ENCODE assay signal across 2 cellular contexts in genomic region chr4:83503974-83504373, GRCh38.
TF ChIP-seq lines count a peak whose summit lies in the region.

No MANE protein-coding gene starts in this region.

TF ChIP-seq in K562, 482 proteins besides CTCF, POLR2A, EP300 and RAD21:
- TF ChIP-seq ZNF282 (CRISPR knock-in tag; IDR thresholded peaks at IDR 0.05) (no peak), L3MBTL2 (IDR thresholded peaks at IDR 0.05) (no peak), XRCC5 (IDR thresholded peaks at IDR 0.05; ENCODE audit: low read depth, low read length) (no peak), YBX1 (IDR thresholded peaks at IDR 0.05) (no peak), TAF7 (tag; IDR thresholded peaks at IDR 0.05) (no peak), ZNF583 (CRISPR knock-in tag; IDR thresholded peaks at IDR 0.05) (no peak), GABPB2 (CRISPR knock-in tag; conservative IDR thresholded peaks at IDR 0.05) (no peak), TFAP4 (CRISPR knock-in tag; IDR thresholded peaks at IDR 0.05; ENCODE audit: borderline replicate concordance) (no peak)

TF ChIP-seq in WTC11, 78 proteins besides CTCF, POLR2A, EP300 and RAD21:
- TF ChIP-seq ATF6 (CRISPR knock-in tag; IDR thresholded peaks at IDR 0.05): no peak
- no peak for TF ChIP-seq CREB1 (CRISPR knock-in tag; IDR thresholded peaks at IDR 0.05)
- no peak for TF ChIP-seq ZNF317 (CRISPR knock-in tag; IDR thresholded peaks at IDR 0.05; ENCODE audit: borderline replicate concordance, low read depth)
- no peak for TF ChIP-seq TEAD1 (CRISPR knock-in tag; IDR thresholded peaks at IDR 0.05)
- TF ChIP-seq TCF7 (CRISPR knock-in tag; IDR thresholded peaks at IDR 0.05; ENCODE audit: low read depth): no peak
- no peak for TF ChIP-seq OVOL2 (CRISPR knock-in tag; IDR thresholded peaks at IDR 0.05; ENCODE audit: borderline replicate concordance)
- TF ChIP-seq ERG (CRISPR knock-in tag; IDR thresholded peaks at IDR 0.05): no peak
- TF ChIP-seq ZNF671 (CRISPR knock-in tag; IDR thresholded peaks at IDR 0.05): no peak
- no peak for TF ChIP-seq SMAD3 (CRISPR knock-in tag; IDR thresholded peaks at IDR 0.05; ENCODE audit: borderline replicate concordance)
